In the genomic region with DNA sequence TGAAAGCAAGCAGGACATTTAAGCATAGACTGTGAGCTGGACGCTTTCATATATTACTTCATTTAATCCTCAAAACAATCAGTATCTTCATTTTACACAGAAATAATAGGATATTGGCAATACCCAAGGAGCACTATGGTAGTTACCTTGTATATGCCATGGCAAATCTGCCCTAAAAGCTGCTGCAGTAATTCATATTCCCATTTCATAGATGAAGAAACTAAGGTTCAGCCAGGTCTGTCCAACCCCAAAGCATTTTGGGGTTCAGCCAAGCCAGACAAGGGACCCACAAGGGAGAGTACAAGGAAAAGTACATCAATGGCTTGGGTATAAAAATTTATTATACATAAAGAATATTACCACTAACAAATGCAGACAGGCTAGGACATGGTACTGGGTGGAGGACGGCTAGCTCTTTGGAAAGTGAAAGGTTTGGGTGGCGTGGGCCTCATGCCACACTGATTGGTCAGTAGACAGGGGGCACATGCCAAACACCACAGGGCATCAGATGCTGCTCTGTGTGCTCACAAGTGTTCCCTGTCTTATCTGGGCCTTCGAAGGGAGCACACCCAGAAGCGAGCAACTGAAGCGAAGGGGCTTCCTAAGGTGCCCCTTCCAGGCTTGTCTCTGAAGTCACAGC, we compare ENCODE assay signal across 14 cellular contexts. TPM values are rescaled to one million over a fixed set of nuclear protein-coding genes. Genes with fewer than 3 reads are reported as not detected.
DNase-seq lines count a peak whose midpoint lies in the region; ATAC-seq lines count a peak whose summit lies in the region.
"Had no signal": no experiment of that assay in that cellular context is flagged by ENCODE, and none has a peak within 500 bp of the region (broad histone marks: within the 10 kb centered on the region; RNA-seq: fewer than 3 reads in every experiment).

No MANE protein-coding gene starts in this region.

- DNase-seq in activated T-cell treated with anti-CD3 and anti-CD28 coated beads, Interleukin-2, amount 50 U/mL, for 24 hours = no peak
- DNase-seq in activated T-cell treated with anti-CD3 and anti-CD28 coated beads, Interleukin-2, amount 50 U/mL, for 1 hour = no peak
- DNase-seq in activated naive CD8-positive, alpha-beta T cell treated with anti-CD3 and anti-CD28 coated beads, Interleukin-2, amount 50 U/mL, for 24 hours = no peak
- no peak for DNase-seq in stimulated activated naive B cell treated with anti-CD40 and anti-IgM and Interleukin-4, amounts not matched to agents 10 μg/mL and 1 μg/mL and 100 μg/mL, for 72 hours
- DNase-seq in NCI-H2171 (lab: John Stamatoyannopoulos, UW) = no peak
- DNase-seq in activated CD4-positive, CD25-positive, alpha-beta regulatory T cell treated with anti-CD3 and anti-CD28 coated beads, Interleukin-2, amount 50 U/mL, for 72 hours = no peak
- DNase-seq: ACHN, Calu3, hippocampal formation, NCI-H146, NCI-H345 had no signal

- H3K27me3 Mint-ChIP-seq in activated T-cell treated with anti-CD3 and anti-CD28 coated beads, Interleukin-2, amount 50 U/mL, for 24 hours = no peaks in the 10 kb centered on the region
- H3K27me3 Mint-ChIP-seq in IgD-negative memory B cell = no peaks in the 10 kb centered on the region
- no peaks in the 10 kb centered on the region for H3K27me3 Mint-ChIP-seq in activated naive CD8-positive, alpha-beta T cell treated with anti-CD3 and anti-CD28 coated beads, Interleukin-2, amount 50 U/mL, for 24 hours
- H3K27me3 Mint-ChIP-seq in stimulated activated naive B cell treated with anti-CD40 and anti-IgM and Interleukin-4, amounts not matched to agents 10 μg/mL and 1 μg/mL and 100 μg/mL, for 72 hours = no peaks in the 10 kb centered on the region
- H3K27me3 Mint-ChIP-seq: type B pancreatic cell had no signal

- peaks cover 44% of the 10 kb centered on the region for H3K4me1 Mint-ChIP-seq in activated T-cell treated with anti-CD3 and anti-CD28 coated beads, Interleukin-2, amount 50 U/mL, for 24 hours (ENCODE audit: low read depth)
- peaks cover 12 to 16% (median 14%) of the 10 kb centered on the region in 3 donors for H3K4me1 Mint-ChIP-seq in IgD-negative memory B cell
- H3K4me1 Mint-ChIP-seq in activated naive CD8-positive, alpha-beta T cell treated with anti-CD3 and anti-CD28 coated beads, Interleukin-2, amount 50 U/mL, for 24 hours = peaks cover 44% of the 10 kb centered on the region
- peaks cover 28 to 40% of the 10 kb centered on the region in 2 donors for H3K4me1 Mint-ChIP-seq in stimulated activated naive B cell treated with anti-CD40 and anti-IgM and Interleukin-4, amounts not matched to agents 10 μg/mL and 1 μg/mL and 100 μg/mL, for 72 hours

- peak overlapping the region; percentile 95 for H3K27ac Mint-ChIP-seq in activated T-cell treated with anti-CD3 and anti-CD28 coated beads, Interleukin-2, amount 50 U/mL, for 24 hours
- peak overlapping the region in 2 of 3 donors; percentile 32 to 37 for H3K27ac Mint-ChIP-seq in IgD-negative memory B cell
- peak overlapping the region; percentile 96 for H3K27ac Mint-ChIP-seq in activated naive CD8-positive, alpha-beta T cell treated with anti-CD3 and anti-CD28 coated beads, Interleukin-2, amount 50 U/mL, for 24 hours
- peak overlapping the region; percentile 59 for H3K27ac Mint-ChIP-seq in stimulated activated naive B cell treated with anti-CD40 and anti-IgM and Interleukin-4, amounts not matched to agents 10 μg/mL and 1 μg/mL and 100 μg/mL, for 72 hours
- H3K27ac Mint-ChIP-seq: type B pancreatic cell had no signal

- peak overlapping the region; percentile 52 for H3K4me3 Mint-ChIP-seq in activated T-cell treated with anti-CD3 and anti-CD28 coated beads, Interleukin-2, amount 50 U/mL, for 24 hours
- peak overlapping the region in 2 of 4 donors; percentile 20 to 78 for H3K4me3 Mint-ChIP-seq in IgD-negative memory B cell
- peak overlapping the region; percentile 56 for H3K4me3 Mint-ChIP-seq in activated naive CD8-positive, alpha-beta T cell treated with anti-CD3 and anti-CD28 coated beads, Interleukin-2, amount 50 U/mL, for 24 hours
- peak overlapping the region in 1 of 2 donors; percentile 37 for H3K4me3 Mint-ChIP-seq in stimulated activated naive B cell treated with anti-CD40 and anti-IgM and Interleukin-4, amounts not matched to agents 10 μg/mL and 1 μg/mL and 100 μg/mL, for 72 hours
- H3K4me3 Mint-ChIP-seq: type B pancreatic cell had no signal

- peaks cover 93% of the 10 kb centered on the region for H3K36me3 Mint-ChIP-seq in activated T-cell treated with anti-CD3 and anti-CD28 coated beads, Interleukin-2, amount 50 U/mL, for 24 hours (ENCODE audit: low read depth)
- H3K36me3 Mint-ChIP-seq in IgD-negative memory B cell = peaks cover 6% of the 10 kb centered on the region
- H3K36me3 Mint-ChIP-seq in activated naive CD8-positive, alpha-beta T cell treated with anti-CD3 and anti-CD28 coated beads, Interleukin-2, amount 50 U/mL, for 24 hours (ENCODE audit: low read depth) = peaks cover 73% of the 10 kb centered on the region
- H3K36me3 Mint-ChIP-seq in stimulated activated naive B cell treated with anti-CD40 and anti-IgM and Interleukin-4, amounts not matched to agents 10 μg/mL and 1 μg/mL and 100 μg/mL, for 72 hours = peaks cover 50 to 63% of the 10 kb centered on the region in 2 donors

- peaks cover 5% of the 10 kb centered on the region for H3K9me3 Mint-ChIP-seq in activated T-cell treated with anti-CD3 and anti-CD28 coated beads, Interleukin-2, amount 50 U/mL, for 24 hours
- peaks cover 0 to 3% (median 0%) of the 10 kb centered on the region in 3 donors for H3K9me3 Mint-ChIP-seq in IgD-negative memory B cell
- peaks cover 14% of the 10 kb centered on the region for H3K9me3 Mint-ChIP-seq in activated naive CD8-positive, alpha-beta T cell treated with anti-CD3 and anti-CD28 coated beads, Interleukin-2, amount 50 U/mL, for 24 hours
- peaks cover 2 to 4% of the 10 kb centered on the region in 2 donors for H3K9me3 Mint-ChIP-seq in stimulated activated naive B cell treated with anti-CD40 and anti-IgM and Interleukin-4, amounts not matched to agents 10 μg/mL and 1 μg/mL and 100 μg/mL, for 72 hours
- H3K9me3 Mint-ChIP-seq: type B pancreatic cell had no signal

- no peak for ATAC-seq in activated naive CD8-positive, alpha-beta T cell treated with anti-CD3 and anti-CD28 coated beads, Interleukin-2, amount 50 U/mL, for 24 hours
- ATAC-seq in stimulated activated naive B cell treated with anti-CD40 and anti-IgM and Interleukin-4, amounts not matched to agents 10 μg/mL and 1 μg/mL and 100 μg/mL, for 72 hours (replicated peaks) = no peak
- ATAC-seq in GM21786 (IDR thresholded peaks at IDR 0.05; ENCODE audit: unreplicated experiment) = no peak

RNA-seq across cellular contexts. Expression of a gene that starts 23.9 kb away (rescaled TPM):
- 14.6 TPM for polyA plus RNA-seq in IgD-negative memory B cell

RNA-seq across cellular contexts. Expression of a gene that starts 32.5 kb away (rescaled TPM):
- 134 TPM for polyA plus RNA-seq in IgD-negative memory B cell

RNA-seq across cellular contexts. Expression of a gene that starts 35.6 kb away (rescaled TPM):
- polyA plus RNA-seq in IgD-negative memory B cell = 446 TPM

RNA-seq across cellular contexts. Expression of a gene that starts 59.0 kb away (rescaled TPM):
- polyA plus RNA-seq in IgD-negative memory B cell = 5.9 TPM

Comparison
In these comparisons a context has a peak if more than half of its experiments do, and no peak if none do; other contexts are left out.
1. H3K27ac Mint-ChIP-seq: peak in every context shown above with its lines; median percentile 96 in activated naive CD8-positive, alpha-beta T cell treated with anti-CD3 and anti-CD28 coated beads, Interleukin-2, amount 50 U/mL, for 24 hours; 95 in activated T-cell treated with anti-CD3 and anti-CD28 coated beads, Interleukin-2, amount 50 U/mL, for 24 hours; 59 in stimulated activated naive B cell treated with anti-CD40 and anti-IgM and Interleukin-4, amounts not matched to agents 10 μg/mL and 1 μg/mL and 100 μg/mL, for 72 hours; 34 in IgD-negative memory B cell.